ENCODE assay signal across 28 cellular contexts in the genomic region with DNA sequence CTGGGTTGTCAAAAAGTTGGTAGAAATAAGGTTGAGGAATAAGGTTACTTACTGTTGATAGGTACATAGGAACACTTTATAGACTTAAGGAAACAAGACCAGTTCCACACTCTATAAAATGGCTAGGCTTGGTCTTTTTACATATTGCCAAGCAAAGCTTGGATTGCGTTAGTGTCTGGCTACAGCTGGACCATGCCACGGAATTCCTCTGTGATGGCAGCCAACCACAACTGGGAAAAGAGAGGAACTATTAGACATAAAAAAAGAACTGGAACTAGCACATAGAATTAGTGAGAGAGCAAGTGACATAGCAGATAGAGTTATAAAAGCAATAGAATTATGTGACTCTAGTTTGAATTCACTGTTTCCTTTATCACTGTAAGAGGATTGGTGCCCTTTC. TPM values are rescaled to one million over a fixed set of nuclear protein-coding genes. Genes with fewer than 3 reads are reported as not detected.
"Had no signal": no experiment of that assay in that cellular context is flagged by ENCODE, and none has a peak within 500 bp of the region (broad histone marks: within the 10 kb centered on the region; RNA-seq: fewer than 3 reads in every experiment).

No MANE protein-coding gene starts in this region.

- ATAC-seq: natural killer cell; psoas muscle; right lobe of liver; stimulated activated effector memory CD8-positive, alpha-beta T cell treated with anti-CD3 and anti-CD28 coated beads, Interleukin-12 subunit alpha, Interleukin-12 subunit beta, amount 100 ng/mL, for 72 hours; stimulated activated naive B cell treated with anti-CD40 and anti-IgM and Interleukin-4, amounts not matched to agents 10 μg/mL and 1 μg/mL and 100 μg/mL, for 72 hours; upper lobe of right lung had no signal

- H3K27me3 ChIP-seq: neural progenitor cell, ovary, right lobe of liver, sigmoid colon, stomach, tibial artery, transverse colon, upper lobe of right lung, uterus had no signal

- H3K9me3 ChIP-seq: ovary, psoas muscle, right lobe of liver, sigmoid colon, stomach, tibial artery, transverse colon, upper lobe of right lung, uterus had no signal

- H3K27ac ChIP-seq: neural progenitor cell, ovary, parathyroid adenoma, psoas muscle, right lobe of liver, sigmoid colon, stomach, transverse colon, upper lobe of right lung, uterus had no signal

- DNase-seq: natural killer cell; occipital lobe; ovary; posterior cingulate gyrus; psoas muscle; right lobe of liver; sigmoid colon; small intestine; stimulated activated CD4-positive, alpha-beta T cell treated with anti-CD3 and anti-CD28 coated beads, Interleukin-15, amount 100 ng/mL, for 24 hours; stimulated activated CD4-positive, alpha-beta T cell treated with anti-CD3 and anti-CD28 coated beads, Interleukin-2, amount 100 ng/mL, for 24 hours; stimulated activated CD4-positive, alpha-beta T cell treated with anti-CD3 and anti-CD28 coated beads, Interleukin-2, amount 100 ng/mL, for 48 hours; stimulated activated CD4-positive, alpha-beta T cell treated with anti-CD3 and anti-CD28 coated beads, Interleukin-4, amount 100 ng/mL, for 24 hours; stimulated activated naive B cell treated with anti-CD40 and anti-IgM and Interleukin-4, amounts not matched to agents 10 μg/mL and 1 μg/mL and 100 μg/mL, for 72 hours; stimulated activated naive CD4-positive, alpha-beta T cell treated with Interleukin-2 at 50 U/mL for 16 hours; stomach; tibial artery; transverse colon; upper lobe of right lung; uterus had no signal

- H3K36me3 Mint-ChIP-seq: natural killer cell; neural progenitor cell; stimulated activated effector memory CD8-positive, alpha-beta T cell treated with anti-CD3 and anti-CD28 coated beads, Interleukin-12 subunit alpha, Interleukin-12 subunit beta, amount 100 ng/mL, for 72 hours; stimulated activated naive B cell treated with anti-CD40 and anti-IgM and Interleukin-4, amounts not matched to agents 10 μg/mL and 1 μg/mL and 100 μg/mL, for 72 hours; type B pancreatic cell had no signal

- H3K4me3 ChIP-seq: neural progenitor cell, ovary, psoas muscle, right lobe of liver, sigmoid colon, stomach, tibial artery, transverse colon, upper lobe of right lung, uterus had no signal

- H3K9me3 Mint-ChIP-seq: nephron; neural progenitor cell; stimulated activated naive B cell treated with anti-CD40 and anti-IgM and Interleukin-4, amounts not matched to agents 10 μg/mL and 1 μg/mL and 100 μg/mL, for 72 hours; stimulated activated naive CD8-positive, alpha-beta T cell treated with anti-CD3 and anti-CD28 coated beads, Interleukin-15, Interleukin-2, amounts not matched to agents 100 ng/mL and 50 ng/mL, for 24 hours had no signal

- H3K27ac Mint-ChIP-seq: natural killer cell; nephron; neural progenitor cell; progenitor cell of endocrine pancreas; stimulated activated effector memory CD8-positive, alpha-beta T cell treated with anti-CD3 and anti-CD28 coated beads, Interleukin-12 subunit alpha, Interleukin-12 subunit beta, amount 100 ng/mL, for 72 hours; stimulated activated naive B cell treated with anti-CD40 and anti-IgM and Interleukin-4, amounts not matched to agents 10 μg/mL and 1 μg/mL and 100 μg/mL, for 72 hours; stimulated activated naive CD8-positive, alpha-beta T cell treated with anti-CD3 and anti-CD28 coated beads, Interleukin-15, Interleukin-2, amounts not matched to agents 100 ng/mL and 50 ng/mL, for 24 hours; type B pancreatic cell had no signal

- H3K36me3 ChIP-seq: neural progenitor cell, ovary, right lobe of liver, sigmoid colon, stomach, tibial artery, transverse colon, upper lobe of right lung, uterus had no signal

- H3K4me3 Mint-ChIP-seq: natural killer cell; nephron; neural progenitor cell; stimulated activated effector memory CD8-positive, alpha-beta T cell treated with anti-CD3 and anti-CD28 coated beads, Interleukin-12 subunit alpha, Interleukin-12 subunit beta, amount 100 ng/mL, for 72 hours; stimulated activated naive B cell treated with anti-CD40 and anti-IgM and Interleukin-4, amounts not matched to agents 10 μg/mL and 1 μg/mL and 100 μg/mL, for 72 hours; stimulated activated naive CD8-positive, alpha-beta T cell treated with anti-CD3 and anti-CD28 coated beads, Interleukin-15, Interleukin-2, amounts not matched to agents 100 ng/mL and 50 ng/mL, for 24 hours; type B pancreatic cell had no signal

- H3K4me1 ChIP-seq: neural progenitor cell, parathyroid adenoma, psoas muscle, right lobe of liver, sigmoid colon, stomach, transverse colon, upper lobe of right lung, uterus had no signal

- H3K4me1 Mint-ChIP-seq: natural killer cell; nephron; neural progenitor cell; stimulated activated effector memory CD8-positive, alpha-beta T cell treated with anti-CD3 and anti-CD28 coated beads, Interleukin-12 subunit alpha, Interleukin-12 subunit beta, amount 100 ng/mL, for 72 hours; stimulated activated naive B cell treated with anti-CD40 and anti-IgM and Interleukin-4, amounts not matched to agents 10 μg/mL and 1 μg/mL and 100 μg/mL, for 72 hours had no signal

- H3K27me3 Mint-ChIP-seq: progenitor cell of endocrine pancreas; stimulated activated naive B cell treated with anti-CD40 and anti-IgM and Interleukin-4, amounts not matched to agents 10 μg/mL and 1 μg/mL and 100 μg/mL, for 72 hours; stimulated activated naive CD8-positive, alpha-beta T cell treated with anti-CD3 and anti-CD28 coated beads, Interleukin-15, Interleukin-2, amounts not matched to agents 100 ng/mL and 50 ng/mL, for 24 hours; type B pancreatic cell had no signal

RNA-seq across cellular contexts. Expression of a gene that starts 17.7 kb away (rescaled TPM):
- total RNA-seq: natural killer cell, osteoblast, psoas muscle, renal cortical epithelial cell had no signal
